In genomic region chr1:207670192-207670591, GRCh38 we compare ENCODE assay signal across 19 cellular contexts. TPM values are rescaled to one million over a fixed set of nuclear protein-coding genes. Genes with fewer than 3 reads are reported as not detected.
DNase-seq lines count a peak whose midpoint lies in the region; ATAC-seq, FAIRE-seq and TF ChIP-seq lines count a peak whose summit lies in the region.
"Had no signal": no experiment of that assay in that cellular context is flagged by ENCODE, and none has a peak within 500 bp of the region (broad histone marks: within the 10 kb centered on the region; RNA-seq: fewer than 3 reads in every experiment).

No MANE protein-coding gene starts in this region.

- H3K9ac ChIP-seq in MM.1S (ENCODE audit: low read length): no peak overlapping the region

- H3K4me2 ChIP-seq in MM.1S (ENCODE audit: low read depth, low read length): peak overlapping the region; percentile 27; the same call in 1 of the 2 replicates
- H3K4me2 ChIP-seq: A549 had no signal

- no peak overlapping the region; the same call in 1 of the 2 replicates for H3K4me3 ChIP-seq in GM06990 (replicated peaks; ENCODE audit: low read depth, low read length)
- H3K4me3 ChIP-seq in MM.1S (ENCODE audit: low read length): no peak overlapping the region
- H3K4me3 ChIP-seq in pancreas: no peak overlapping the region
- H3K4me3 ChIP-seq: A549 had no signal

- peak overlapping the region; percentile 5; the same call in 1 of the 2 replicates for H3K27ac ChIP-seq in MM.1S (ENCODE audit: low read length)
- H3K27ac ChIP-seq in pancreas: no peak overlapping the region
- H3K27ac ChIP-seq: A549, esophagus squamous epithelium, spleen, thoracic aorta had no signal

- H3K36me3 ChIP-seq in GM06990 (ENCODE audit: control insufficient read depth, insufficient read depth, low read length) (no peaks in the 10 kb centered on the region), MM.1S (replicated peaks; ENCODE audit: insufficient read depth, low read length) (no peaks in the 10 kb centered on the region), pancreas (no peaks in the 10 kb centered on the region)
- H3K36me3 ChIP-seq: esophagus squamous epithelium, spleen, thoracic aorta had no signal

- no peaks in the 10 kb centered on the region for H4K20me1 ChIP-seq in MM.1S (ENCODE audit: insufficient read depth, low read length)

- WGBS in pancreas, 2 donors: 75 to 79% methylated on average over 3 of the region's 3 CpGs

- TF ChIP-seq CTCF in GM06990 (IDR thresholded peaks at IDR 0.05; ENCODE audit: insufficient read depth, low read length, poor library complexity, severe bottlenecking) (no peak), MM.1S (IDR thresholded peaks at IDR 0.05; ENCODE audit: low read length) (no peak), pancreas (IDR thresholded peaks at IDR 0.05) (no peak), GM13976 (IDR thresholded peaks at IDR 0.05; ENCODE audit: borderline replicate concordance, control extremely low read depth, extremely low read depth, insufficient read depth, missing control alignments) (no peak)

- H2AFZ ChIP-seq in MM.1S (ENCODE audit: low read length): peak overlapping the region; percentile 27; the same call in 1 of the 2 replicates

- in situ Hi-C loops in GM13976 (cut with MboI; ENCODE audit: low sequenced_read_pairs, unreplicated experiment): no loop called here

- peak; percentile 21 for DNase-seq in GM06990 (ENCODE audit: extremely low read depth, insufficient read length)
- peak; percentile 27 for DNase-seq in MM.1S
- no peak for DNase-seq in putamen (ENCODE audit: low spot score)
- no peak for DNase-seq in pancreas
- DNase-seq in DMS114 treated with DMSO at 0.1 percent for 48 hours (lab: John Stamatoyannopoulos, UW; ENCODE audit: unreplicated experiment): no peak
- DNase-seq in GM13976 (ENCODE audit: low spot score): no peak
- DNase-seq: anterior cingulate cortex, esophagus squamous epithelium, mesendoderm, NCI-H526, RPMI8226, spleen, T-helper 9 cell had no signal

- no peaks in the 10 kb centered on the region for H3K9me3 ChIP-seq in MM.1S (replicated peaks; ENCODE audit: insufficient read depth, low read length)
- no peaks in the 10 kb centered on the region for H3K9me3 ChIP-seq in pancreas
- H3K9me3 ChIP-seq: esophagus squamous epithelium, thoracic aorta had no signal

- ATAC-seq in GM19372 (IDR thresholded peaks at IDR 0.05; ENCODE audit: low read depth, unreplicated experiment) (peak; percentile 66), HG02623 (IDR thresholded peaks at IDR 0.05; ENCODE audit: unreplicated experiment) (peak; percentile 76), pancreas (no peak)
- ATAC-seq: A549 had no signal

- H3K4me1 ChIP-seq in MM.1S (ENCODE audit: low read length) (peaks cover 17% of the 10 kb centered on the region), pancreas (peaks cover 0 to 5% (median 0%) of the 10 kb centered on the region in 3 donors)
- H3K4me1 ChIP-seq: A549 had no signal

- 0 out of 2 replicates have a peak, but pooled peaks cover 4% of the 10 kb centered on the region for H3F3A ChIP-seq in MM.1S (ENCODE audit: insufficient read depth, low read length)

- no peaks in the 10 kb centered on the region for H3K9me2 ChIP-seq in MM.1S (replicated peaks; ENCODE audit: insufficient read depth, low read length)

- intact Hi-C loops in pancreas (cut with DNase I): no loop called here

- H3K27me3 ChIP-seq in GM06990 (replicated peaks; ENCODE audit: control insufficient read depth, insufficient read depth, low read length) (no peaks in the 10 kb centered on the region), MM.1S (replicated peaks; ENCODE audit: insufficient read depth, low read length) (no peaks in the 10 kb centered on the region), pancreas (peaks cover 0 to 45% (median 6%) of the 10 kb centered on the region in 4 donors)

- H3K79me2 ChIP-seq in MM.1S (ENCODE audit: low read length): no peaks in the 10 kb centered on the region

- FAIRE-seq in pancreas (lab: Jason Lieb, UNC): no peak
- FAIRE-seq: A549 had no signal

RNA-seq across cellular contexts. Expression of gene CR1L, which starts 25.3 kb away (rescaled TPM):
- total RNA-seq in pancreas: 1 to 10 TPM in 1 of 6 donors, not detected in 5; 1.3 TPM
- polyA plus RNA-seq in pancreas: not detected
- total RNA-seq: activated T-helper 2 cell treated with anti-CD3 and anti-CD28 coated beads, Interferon-gamma antibody, Interleukin-2, Interleukin-4, amounts not matched to agents 10 μg/mL and 5 μg/mL and 100 μg/mL, durations not matched to agents 14 hours and 24 hours and 36 hours; esophagus squamous epithelium; osteoblast; thoracic aorta had no signal
- polyA plus RNA-seq: A549 had no signal

Comparison
In these comparisons a context has a peak if more than half of its experiments do, and no peak if none do; other contexts are left out.
1. DNase-seq: peak in GM06990 (single experiment) and MM.1S (single experiment); none in putamen (single experiment), pancreas (0 of 6), DMS114 treated with DMSO at 0.1 percent for 48 hours (single experiment) and GM13976 (single experiment).
2. ATAC-seq: peak in GM19372 (single experiment) and HG02623 (single experiment); none in pancreas (0 of 4).